19 cellular contexts compared by ENCODE assay signal in genomic region chr2:240590681-240591111, GRCh38. TPM values are rescaled to one million over a fixed set of nuclear protein-coding genes. Genes with fewer than 3 reads are reported as not detected.
"Had no signal": no experiment of that assay in that cellular context is flagged by ENCODE, and none has a peak within 500 bp of the region (broad histone marks: within the 10 kb centered on the region; RNA-seq: fewer than 3 reads in every experiment).

No MANE protein-coding gene starts in this region.

- H3K4me3 ChIP-seq: breast epithelium, esophagus muscularis mucosa, pancreas had no signal

- H3K4me3 Mint-ChIP-seq: activated CD4-positive, alpha-beta T cell treated with anti-CD3 and anti-CD28 coated beads for 36 hours; activated CD8-positive, alpha-beta T cell treated with anti-CD3 and anti-CD28 coated beads for 36 hours; activated naive CD8-positive, alpha-beta T cell; immature natural killer cell; memory B cell; nephron progenitor cell had no signal

- H3K27ac ChIP-seq: breast epithelium, esophagus muscularis mucosa, pancreas, WERI-Rb-1 had no signal

- H3K9me3 Mint-ChIP-seq: activated CD8-positive, alpha-beta T cell treated with anti-CD3 and anti-CD28 coated beads for 36 hours; activated T-helper 2 cell treated with anti-CD3 and anti-CD28 coated beads, Interferon-gamma antibody, Interleukin-2, Interleukin-4, amounts not matched to agents 10 μg/mL and 5 μg/mL and 100 μg/mL, durations not matched to agents 14 hours and 24 hours and 36 hours; immature natural killer cell; memory B cell; nephron progenitor cell had no signal

- H3K36me3 Mint-ChIP-seq: activated naive CD8-positive, alpha-beta T cell; memory B cell had no signal

- H3K9me3 ChIP-seq: breast epithelium, esophagus muscularis mucosa, pancreas had no signal

- H3K27me3 Mint-ChIP-seq: activated CD4-positive, alpha-beta T cell treated with anti-CD3 and anti-CD28 coated beads for 36 hours; activated CD8-positive, alpha-beta T cell treated with anti-CD3 and anti-CD28 coated beads for 36 hours; activated naive CD8-positive, alpha-beta T cell; memory B cell had no signal

- H3K36me3 ChIP-seq: breast epithelium had no signal

- DNase-seq: activated CD4-positive, alpha-beta T cell treated with anti-CD3 and anti-CD28 coated beads for 36 hours; activated CD8-positive, alpha-beta T cell treated with anti-CD3 and anti-CD28 coated beads for 36 hours; amygdala; immature natural killer cell; left colon; nephron progenitor cell; retina; stimulated activated CD4-positive, alpha-beta T cell treated with anti-CD3 and anti-CD28 coated beads, Interleukin-1b, Interleukin-23, amount 100 ng/mL, for 48 hours; stimulated activated naive CD4-positive, alpha-beta T cell; T1000; trophoblast cell; WERI-Rb-1 had no signal

- ATAC-seq: activated CD4-positive, alpha-beta T cell treated with anti-CD3 and anti-CD28 coated beads for 36 hours; activated CD8-positive, alpha-beta T cell treated with anti-CD3 and anti-CD28 coated beads for 36 hours; left colon; pancreas had no signal

- H3K27ac Mint-ChIP-seq: activated CD4-positive, alpha-beta T cell treated with anti-CD3 and anti-CD28 coated beads for 36 hours; activated CD8-positive, alpha-beta T cell treated with anti-CD3 and anti-CD28 coated beads for 36 hours; activated naive CD8-positive, alpha-beta T cell; activated T-helper 2 cell treated with anti-CD3 and anti-CD28 coated beads, Interferon-gamma antibody, Interleukin-2, Interleukin-4, amounts not matched to agents 10 μg/mL and 5 μg/mL and 100 μg/mL, durations not matched to agents 14 hours and 24 hours and 36 hours; immature natural killer cell; memory B cell; nephron progenitor cell had no signal

- H3K27me3 ChIP-seq: breast epithelium, esophagus muscularis mucosa, pancreas had no signal

RNA-seq across cellular contexts. Expression of gene GPR35, which starts 34.6 kb away (rescaled TPM):
- total RNA-seq: SK-MEL-5 had no signal
